ENCODE assay signal across 11 cellular contexts in genomic region chr16:90020838-90021382, GRCh38. TPM values are rescaled to one million over a fixed set of nuclear protein-coding genes. Genes with fewer than 3 reads are reported as not detected.
A peak's percentile ranks its signal among the peaks of the same experiment; 100 is the strongest.
DNase-seq lines count a peak whose midpoint lies in the region; ATAC-seq and TF ChIP-seq lines count a peak whose summit lies in the region.
"Had no signal": no experiment of that assay in that cellular context is flagged by ENCODE, and none has a peak within 500 bp of the region (broad histone marks: within the 10 kb centered on the region; RNA-seq: fewer than 3 reads in every experiment).

No MANE protein-coding gene starts in this region.

- H3K27ac Mint-ChIP-seq in CD8-positive, alpha-beta T cell: no peak overlapping the region
- peak overlapping the region in 1 of 9 donors; percentile 73 for H3K27ac Mint-ChIP-seq in naive thymus-derived CD4-positive, alpha-beta T cell

- CTCF ChIA-PET in CD8-positive, alpha-beta T cell (lab: Charles Lee): interaction anchor here (0.7 to 1.1 kb wide), 4 partner anchors 11 to 824 kb away, joined by 3 read pairs; no protein-coding TSS in a partner anchor
- CTCF ChIA-PET in naive thymus-derived CD4-positive, alpha-beta T cell (lab: Charles Lee): interaction anchor here (1.1 to 1.7 kb wide), 3 partner anchors 10 to 321 kb away, joined by 3 to 6 read pairs (median 5); no protein-coding TSS in a partner anchor

- TF ChIP-seq POLR2A in breast epithelium (IDR thresholded peaks at IDR 0.05): no peak

- H3K4me3 Mint-ChIP-seq in CD8-positive, alpha-beta T cell: peak overlapping the region; percentile 37
- peak overlapping the region in 8 of 10 donors; percentile 21 to 90 (median 78) for H3K4me3 Mint-ChIP-seq in naive thymus-derived CD4-positive, alpha-beta T cell

- ATAC-seq in CD8-positive, alpha-beta T cell: no peak
- no peak for ATAC-seq in naive thymus-derived CD4-positive, alpha-beta T cell
- no peak for ATAC-seq in GM21381 (IDR thresholded peaks at IDR 0.05; ENCODE audit: unreplicated experiment)
- ATAC-seq in GM19328 (IDR thresholded peaks at IDR 0.05; ENCODE audit: unreplicated experiment): no peak

- H3K27me3 ChIP-seq in CD8-positive, alpha-beta T cell (ENCODE audit: insufficient read depth, low read length): no peaks in the 10 kb centered on the region
- no peaks in the 10 kb centered on the region for H3K27me3 ChIP-seq in HUES64 (ENCODE audit: insufficient read depth, low read length)
- no peaks in the 10 kb centered on the region for H3K27me3 ChIP-seq in breast epithelium
- no peaks in the 10 kb centered on the region for H3K27me3 ChIP-seq in naive thymus-derived CD4-positive, alpha-beta T cell (ENCODE audit: control insufficient read depth in 2 of 2, insufficient read depth in 2 of 2, low read length in 2 of 2)

- no peaks in the 10 kb centered on the region for H3K9me3 ChIP-seq in CD8-positive, alpha-beta T cell (ENCODE audit: low read length)
- H3K9me3 ChIP-seq in HUES64 (ENCODE audit: insufficient read depth, low read depth, low read length): no peaks in the 10 kb centered on the region
- no peaks in the 10 kb centered on the region for H3K9me3 ChIP-seq in breast epithelium
- H3K9me3 ChIP-seq in naive thymus-derived CD4-positive, alpha-beta T cell (ENCODE audit: control insufficient read depth in 2 of 3, low read length in 3 of 3): no peaks in the 10 kb centered on the region

- no peaks in the 10 kb centered on the region for H3K36me3 ChIP-seq in CD8-positive, alpha-beta T cell (ENCODE audit: insufficient read depth, low read length)
- H3K36me3 ChIP-seq in HUES64 (ENCODE audit: insufficient read depth, low read length) (0 out of 2 replicates have a peak, but pooled peaks cover under 1% of the 10 kb centered on the region), breast epithelium (no peaks in the 10 kb centered on the region)
- no peaks in the 10 kb centered on the region for H3K36me3 ChIP-seq in naive thymus-derived CD4-positive, alpha-beta T cell (ENCODE audit: control insufficient read depth in 2 of 3, insufficient read depth in 3 of 3, low read length in 3 of 3)
- H3K36me3 ChIP-seq: cardiac muscle cell had no signal

- no peak overlapping the region for H3K4me3 ChIP-seq in CD8-positive, alpha-beta T cell (ENCODE audit: low read depth, low read length)
- H3K4me3 ChIP-seq in HUES64 (ENCODE audit: low read length) (peak overlapping the region; percentile 75), breast epithelium (no peak overlapping the region)
- no peak overlapping the region for H3K4me3 ChIP-seq in naive thymus-derived CD4-positive, alpha-beta T cell (ENCODE audit: low read length)
- H3K4me3 ChIP-seq: cardiac muscle cell had no signal

- 59% methylated on average over 2 of the region's 2 CpGs for WGBS in HUES64

- peaks cover 20% of the 10 kb centered on the region for H3K4me1 Mint-ChIP-seq in CD8-positive, alpha-beta T cell (ENCODE audit: low read depth)
- H3K4me1 Mint-ChIP-seq in naive thymus-derived CD4-positive, alpha-beta T cell: peaks cover 15 to 31% (median 22%) of the 10 kb centered on the region in 7 donors

- DNase-seq in CD8-positive, alpha-beta T cell: no peak
- no peak for DNase-seq in breast epithelium (ENCODE audit: low spot score in 2 of 2)
- no peak for DNase-seq in naive thymus-derived CD4-positive, alpha-beta T cell
- no peak for DNase-seq in iPS-NIHi11 (ENCODE audit: low spot score)
- DNase-seq in HCEC 1CT: no peak

- H3K9me3 Mint-ChIP-seq in CD8-positive, alpha-beta T cell: no peaks in the 10 kb centered on the region
- peaks cover 0 to 2% (median 0%) of the 10 kb centered on the region in 11 donors for H3K9me3 Mint-ChIP-seq in naive thymus-derived CD4-positive, alpha-beta T cell

- intact Hi-C loops in CD8-positive, alpha-beta T cell (cut with DNase I, micrococcal nuclease): loop anchor here (5.0 kb wide), 2 partner anchors 49 to 319 kb away; partner anchors contain the start of gene SPATA2L (in 1 of the 2)
- intact Hi-C loops in breast epithelium (cut with DNase I; ENCODE audit: low total_unique reads): no loop called here
- intact Hi-C loops in naive thymus-derived CD4-positive, alpha-beta T cell (cut with micrococcal nuclease): loop anchor here (5.0 kb wide), 3 partner anchors 74 to 924 kb away; partner anchors contain the start of genes DEF8 (in 1 of the 2) and TCF25 (in 1 of the 2)

- no peaks in the 10 kb centered on the region for H3K27me3 Mint-ChIP-seq in CD8-positive, alpha-beta T cell (ENCODE audit: low read depth)
- peaks cover 0 to 26% (median 0%) of the 10 kb centered on the region in 5 donors for H3K27me3 Mint-ChIP-seq in naive thymus-derived CD4-positive, alpha-beta T cell

- TF ChIP-seq CTCF in CD8-positive, alpha-beta T cell (IDR thresholded peaks at IDR 0.05): no peak
- no peak for TF ChIP-seq CTCF in breast epithelium (IDR thresholded peaks at IDR 0.05)

- POLR2A ChIA-PET in CD8-positive, alpha-beta T cell (lab: Charles Lee): no interaction called here
- POLR2A ChIA-PET in naive thymus-derived CD4-positive, alpha-beta T cell (lab: Charles Lee): no interaction called here

- H3K4me1 ChIP-seq in CD8-positive, alpha-beta T cell (ENCODE audit: insufficient read depth, low read length): peaks cover 24% of the 10 kb centered on the region
- H3K4me1 ChIP-seq in HUES64 (ENCODE audit: insufficient read depth, low read length) (peaks cover 33% of the 10 kb centered on the region), breast epithelium (peaks cover 5% of the 10 kb centered on the region in 2 donors)
- H3K4me1 ChIP-seq in naive thymus-derived CD4-positive, alpha-beta T cell (ENCODE audit: control insufficient read depth in 2 of 2, insufficient read depth in 2 of 2, low read length in 2 of 2): peaks cover 11 to 31% of the 10 kb centered on the region in 2 donors

- no peaks in the 10 kb centered on the region for H3K36me3 Mint-ChIP-seq in CD8-positive, alpha-beta T cell
- H3K36me3 Mint-ChIP-seq in naive thymus-derived CD4-positive, alpha-beta T cell: peaks cover 0 to 2% (median 0%) of the 10 kb centered on the region in 5 donors

- H3K27ac ChIP-seq in CD8-positive, alpha-beta T cell (ENCODE audit: low read depth, low read length): no peak overlapping the region
- H3K27ac ChIP-seq in HUES64 (ENCODE audit: low read depth, low read length) (peak overlapping the region; percentile 90), breast epithelium (peak overlapping the region; percentile 69 to 71)
- H3K27ac ChIP-seq in naive thymus-derived CD4-positive, alpha-beta T cell (ENCODE audit: low read depth, low read length): no peak overlapping the region
- H3K27ac ChIP-seq: cardiac muscle cell, HL-60 had no signal

- peak overlapping the region; percentile 88 for H3K9ac ChIP-seq in HUES64 (ENCODE audit: low read depth, low read length)

RNA-seq across cellular contexts. Expression of gene DBNDD1, which starts 1.7 kb away (rescaled TPM):
- 1 to 10 TPM in 1 of 2 experiments, under 1 TPM in 1; 0.58 to 1.2 TPM for total RNA-seq in CD8-positive, alpha-beta T cell
- 42.0 TPM for polyA plus RNA-seq in HUES64 (2013, experiment 1 of 2)
- polyA plus RNA-seq in HUES64 (2013, experiment 2 of 2): 45.3 TPM
- 1 to 10 TPM; 3.7 to 7.9 (median 6.0) TPM for total RNA-seq in breast epithelium
- 1 to 10 TPM in 4 of 5 experiments, under 1 TPM in 1; 0.12 to 4.1 (median 1.3) TPM for total RNA-seq in naive thymus-derived CD4-positive, alpha-beta T cell
- 10 to 100 TPM; 12.2 to 20.8 TPM for polyA plus RNA-seq in naive thymus-derived CD4-positive, alpha-beta T cell

RNA-seq across cellular contexts. Expression of gene PRDM7, which starts 56.2 kb away (rescaled TPM):
- not detected for total RNA-seq in CD8-positive, alpha-beta T cell
- polyA plus RNA-seq in HUES64 (2013, experiment 1 of 2): not detected
- polyA plus RNA-seq in HUES64 (2013, experiment 2 of 2): not detected
- total RNA-seq in breast epithelium: not detected
- total RNA-seq in naive thymus-derived CD4-positive, alpha-beta T cell: not detected
- polyA plus RNA-seq in naive thymus-derived CD4-positive, alpha-beta T cell: not detected
- total RNA-seq: cardiac muscle cell; T-helper 1 cell treated with Interleukin-12 subunit alpha and Interleukin-12 subunit beta and Interleukin-4 antibody, amounts not matched to agents 30 ng/mL and 1 ng/mL, for 36 hours had no signal
- polyA plus RNA-seq: cardiac muscle cell had no signal

Comparison
In these comparisons a context has a peak if more than half of its experiments do, and no peak if none do; other contexts are left out.
1. H3K27ac ChIP-seq: peak in HUES64 (single experiment) and breast epithelium (2 of 2); none in CD8-positive, alpha-beta T cell (single experiment) and naive thymus-derived CD4-positive, alpha-beta T cell (single experiment).